In the genomic region with DNA sequence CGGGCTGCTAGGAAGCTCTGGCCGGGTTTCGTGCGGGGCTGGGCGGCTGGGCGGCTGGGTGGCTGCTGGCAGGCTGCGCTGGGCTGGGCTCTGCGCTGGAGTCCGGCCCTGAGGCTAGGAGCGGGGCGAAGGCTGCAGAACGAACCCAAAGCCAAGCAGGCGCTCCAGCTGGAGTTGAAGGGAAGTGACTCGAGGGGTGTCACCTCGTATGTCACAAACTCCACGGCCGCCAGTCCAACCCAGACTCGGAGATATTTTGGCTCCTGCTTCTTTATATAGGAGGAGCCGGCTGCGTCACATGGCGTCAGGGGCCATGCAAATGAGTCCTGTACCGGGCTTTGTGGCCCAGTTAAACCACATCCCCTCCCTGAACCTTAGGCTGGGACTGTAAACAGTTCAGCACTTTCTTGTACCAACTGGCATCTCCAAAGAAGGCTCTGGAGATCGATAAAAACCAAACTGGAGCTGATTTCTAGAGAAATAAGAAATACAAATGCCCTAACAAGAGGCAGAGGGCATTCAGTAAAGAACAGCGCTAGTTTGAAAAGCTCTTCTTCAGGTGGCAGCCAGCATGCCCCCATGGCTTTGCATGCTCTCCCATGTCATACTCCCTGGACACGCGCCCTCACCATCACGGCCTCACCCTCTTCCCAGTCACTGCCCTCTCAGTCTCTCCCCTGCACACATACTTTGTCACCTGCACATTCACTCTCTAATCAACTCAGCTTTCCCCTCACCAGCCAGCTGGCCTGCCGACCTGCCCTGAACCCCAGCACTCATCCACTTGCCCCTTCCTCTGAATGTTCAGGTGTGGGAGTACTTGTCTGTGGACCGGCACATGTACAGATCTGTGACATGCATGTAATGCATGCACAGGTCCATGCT, we compare ENCODE assay signal across 8 cellular contexts. TPM values are rescaled to one million over a fixed set of nuclear protein-coding genes. Genes with fewer than 3 reads are reported as not detected.
DNase-seq lines count a peak whose midpoint lies in the region; ATAC-seq, FAIRE-seq and TF ChIP-seq lines count a peak whose summit lies in the region.

No MANE protein-coding gene starts in this region.

- H3K4me2 ChIP-seq in A549 (peak overlapping the region; percentile 90), endothelial cell of umbilical vein (ENCODE audit: insufficient read depth, low read length) (peak overlapping the region; percentile 11)

- TF ChIP-seq RAD21 in A549 (conservative IDR thresholded peaks at IDR 0.05 in 1 of 2, IDR thresholded peaks at IDR 0.05 in 1 of 2), result no peak

- peak; percentile 81 to 83 for ATAC-seq in A549
- peak; percentile 80 for ATAC-seq in GM18517 (IDR thresholded peaks at IDR 0.05; ENCODE audit: unreplicated experiment)
- ATAC-seq in HG02981 (IDR thresholded peaks at IDR 0.05; ENCODE audit: unreplicated experiment), result peak; percentile 71

- H3K27ac ChIP-seq in A549, result peak overlapping the region; percentile 89
- peak overlapping the region; percentile 77 for H3K27ac ChIP-seq in endothelial cell of umbilical vein (ENCODE audit: insufficient read depth, low read depth, low read length)

- no peaks in the 10 kb centered on the region for H3K9me1 ChIP-seq in endothelial cell of umbilical vein (replicated peaks; ENCODE audit: control insufficient read depth, extremely low read depth, insufficient read depth, low read length)

- H3K4me3 ChIP-seq in A549 (peak overlapping the region; percentile 84), endothelial cell of umbilical vein (replicated peaks in 1 of 3; ENCODE audit: insufficient read depth in 1 of 3, low read depth in 1 of 3, low read length in 3 of 3) (peak overlapping the region; percentile 49 to 84 (median 58)), mononuclear cell (ENCODE audit: low read length) (peak overlapping the region; percentile 93)

- POLR2A ChIA-PET in A549 (lab: Yijun Ruan, JAX) (interaction anchor here (0.5 to 6.2 kb wide), 11 partner anchors 9 to 319 kb away, joined by 3 to 57 read pairs (median 5); a partner anchor contains a TSS), endothelial cell of umbilical vein (lab: Charles Lee) (interaction anchor here (1.5 to 4.3 kb wide), 3 partner anchors 15 to 59 kb away, joined by 8 to 40 read pairs (median 8); a partner anchor contains a TSS)

- FAIRE-seq in A549 (lab: Jason Lieb, UNC) (peak; percentile 32), endothelial cell of umbilical vein (lab: Jason Lieb, UNC) (peak; percentile 96)

- TF ChIP-seq POLR2A in A549 (IDR thresholded peaks at IDR 0.05; ENCODE audit: low read length), result peak; percentile 76
- TF ChIP-seq POLR2A in endothelial cell of umbilical vein (IDR thresholded peaks at IDR 0.05; ENCODE audit: low read depth, low read length), result peak; percentile 93

- no peaks in the 10 kb centered on the region for H3K9me3 ChIP-seq in A549
- no peaks in the 10 kb centered on the region for H3K9me3 ChIP-seq in endothelial cell of umbilical vein (replicated peaks; ENCODE audit: control insufficient read depth, insufficient read depth, low read length)
- no peaks in the 10 kb centered on the region for H3K9me3 ChIP-seq in mononuclear cell (ENCODE audit: low read depth, low read length)

- CTCF ChIA-PET in A549 (lab: Yijun Ruan, JAX), result interaction anchor here (0.6 to 9.8 kb wide), 25 partner anchors 10 to 823 kb away, joined by 3 to 92 read pairs (median 4); a partner anchor contains a TSS
- CTCF ChIA-PET in endothelial cell of umbilical vein (lab: Charles Lee), result interaction anchor here (0.6 to 8.3 kb wide), 14 partner anchors 10 to 174 kb away, joined by 3 to 142 read pairs (median 6); a partner anchor contains a TSS

- DNase-seq in A549 (ENCODE audit: low read depth in 1 of 2, low spot score in 1 of 2) (peak; percentile 71 to 88), NOMO-1 treated with DMSO at 0.1 percent for 48 hours (lab: John Stamatoyannopoulos, UW; ENCODE audit: unreplicated experiment) (peak; percentile 77), endothelial cell of umbilical vein (ENCODE audit: low read depth, low spot score) (peak; percentile 84)
- peak; percentile 86 for DNase-seq in activated CD8-positive, alpha-beta memory T cell treated with anti-CD3 and anti-CD28 coated beads, Interleukin-2, amount 50 U/mL, for 48 hours
- DNase-seq in stimulated activated CD8-positive, alpha-beta memory T cell treated with anti-CD3 and anti-CD28 coated beads, Interleukin-4, amount 100 ng/mL, for 1 hour (ENCODE audit: low read depth in 2 of 2, low spot score in 1 of 2), result peak; percentile 64 to 78

- 29% methylated on average over 13 of the region's 29 CpGs for WGBS in A549 (ENCODE audit: missing lambda C conversion rate)

- peaks cover 37% of the 10 kb centered on the region for H3K4me1 ChIP-seq in A549
- H3K4me1 ChIP-seq in endothelial cell of umbilical vein (ENCODE audit: control insufficient read depth, extremely low read depth, insufficient read depth, low read length), result peaks cover 11% of the 10 kb centered on the region
- peaks cover 63% of the 10 kb centered on the region for H3K4me1 ChIP-seq in mononuclear cell (ENCODE audit: insufficient read depth, low read length)

- dilution Hi-C loops in endothelial cell of umbilical vein (cut with MboI; ENCODE audit: extremely low pct_ligation_motif_present, low sequenced_read_pairs), result no loop called here

- no peaks in the 10 kb centered on the region for H4K20me1 ChIP-seq in endothelial cell of umbilical vein (replicated peaks; ENCODE audit: control insufficient read depth, extremely low read depth, insufficient read depth, low read length)

- H3K27me3 ChIP-seq in endothelial cell of umbilical vein (ENCODE audit: control insufficient read depth in 2 of 2, insufficient read depth in 2 of 2, low read length in 2 of 2), result no peaks in the 10 kb centered on the region
- H3K27me3 ChIP-seq in mononuclear cell (ENCODE audit: insufficient read depth, low read length), result no peaks in the 10 kb centered on the region

- peaks cover 14% of the 10 kb centered on the region for H3K79me2 ChIP-seq in endothelial cell of umbilical vein (ENCODE audit: control insufficient read depth, insufficient read depth, low read length)

- intact Hi-C loops in endothelial cell of umbilical vein (cut with micrococcal nuclease), result loop anchor here (1.0 to 10.0 kb wide), 2 partner anchors 308 to 355 kb away; no protein-coding TSS in a partner anchor

- peak overlapping the region; percentile 92 for H3K9ac ChIP-seq in endothelial cell of umbilical vein (replicated peaks; ENCODE audit: extremely low read depth, insufficient read depth, low read length)

- TF ChIP-seq CTCF in A549 (IDR thresholded peaks at IDR 0.05), result no peak
- TF ChIP-seq CTCF in endothelial cell of umbilical vein (IDR thresholded peaks at IDR 0.05; ENCODE audit: extremely low read depth in 1 of 2, insufficient read depth in 1 of 2, low read depth in 1 of 2, low read length in 2 of 2), result no peak

- no TSS peak for BruUV-seq in endothelial cell of umbilical vein (replicated peaks; lab: Mats Ljungman, UMichigan)

- no peak for TF ChIP-seq EP300 in A549 (IDR thresholded peaks at IDR 0.05)

- H2AFZ ChIP-seq in endothelial cell of umbilical vein (ENCODE audit: low read depth, low read length), result no peak overlapping the region

- H3K36me3 ChIP-seq in endothelial cell of umbilical vein (ENCODE audit: control insufficient read depth in 2 of 2, extremely low read depth in 1 of 2, insufficient read depth in 2 of 2, low read length in 2 of 2), result peaks cover 0 to 4% of the 10 kb centered on the region in 2 experiments

TF ChIP-seq in A549, 52 proteins besides CTCF, POLR2A, EP300 and RAD21 (continues in another document):
- TF ChIP-seq JUN (IDR thresholded peaks at IDR 0.05) (peak in 1 of 2 experiments; percentile 32; a peak in 1 of 5 replicates), NR3C1 (IDR thresholded peaks at IDR 0.05) (no peak), BHLHE40 (IDR thresholded peaks at IDR 0.05; ENCODE audit: low read depth, low read length) (no peak), CHD4 (IDR thresholded peaks at IDR 0.05; ENCODE audit: borderline replicate concordance) (no peak), PHF8 (IDR thresholded peaks at IDR 0.05; ENCODE audit: borderline replicate concordance, low read depth) (peak; percentile 44; the same call in 1 of the 2 replicates)

TF ChIP-seq in endothelial cell of umbilical vein, 7 proteins besides CTCF, POLR2A, EP300 and RAD21:
- TF ChIP-seq JUN (IDR thresholded peaks at IDR 0.05; ENCODE audit: borderline replicate concordance, insufficient read depth, insufficient read length, low read depth) (no peak), POLR2AphosphoS5 (IDR thresholded peaks at IDR 0.05; ENCODE audit: insufficient read depth, low read depth, low read length) (peak; percentile 72), GATA2 (IDR thresholded peaks at IDR 0.05; ENCODE audit: insufficient read depth, insufficient read length, low read depth, low read length) (no peak), FOS (IDR thresholded peaks at IDR 0.05; ENCODE audit: borderline replicate concordance, insufficient read depth, low read length) (no peak), EZH2 (IDR thresholded peaks at IDR 0.05; ENCODE audit: borderline replicate concordance, low read depth, low read length, severe bottlenecking) (no peak), MYC (IDR thresholded peaks at IDR 0.05; ENCODE audit: low read depth, low read length) (no peak)
- TF ChIP-seq, protein P1, sequence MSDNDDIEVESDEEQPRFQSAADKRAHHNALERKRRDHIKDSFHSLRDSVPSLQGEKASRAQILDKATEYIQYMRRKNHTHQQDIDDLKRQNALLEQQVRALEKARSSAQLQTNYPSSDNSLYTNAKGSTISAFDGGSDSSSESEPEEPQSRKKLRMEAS (IDR thresholded peaks at IDR 0.05; ENCODE audit: insufficient read depth, insufficient read length), result peak; percentile 11
TF ChIP-seq in endothelial cell of umbilical vein: peak in this region for 2.

RNA-seq across cellular contexts. Expression of a gene that starts 58.5 kb away (rescaled TPM):
- 51.8 and 65.4 TPM in 2 replicates for polyA plus RNA-seq in A549 (2011; rRNA removed)
- 24.0 and 25.1 TPM in 2 replicates for polyA plus RNA-seq in A549 (2012; cell fraction: cytosol; rRNA removed)
- 55.5 and 76.3 TPM in 2 replicates for polyA plus RNA-seq in A549 (2012; cell fraction: nucleus; rRNA removed)
- 10.8 to 13.3 TPM (median 12.2 TPM) in 3 replicates for polyA plus RNA-seq in A549 (2017; fragmentation: RNase III; extraction: RNeasy Plus Mini Kit Qiagen cat#74134 plus additional on column Dnase treatment)
- 31.0 and 33.9 TPM in 2 replicates for polyA minus RNA-seq in A549 (2011; rRNA and poly(A)+ RNA removed)
- 21.1 and 29.1 TPM in 2 replicates for total RNA-seq in endothelial cell of umbilical vein
- polyA plus RNA-seq in endothelial cell of umbilical vein, result 24.7 and 37.4 TPM in 2 replicates
- 30.2 and 30.8 TPM in 2 replicates for polyA plus RNA-seq in endothelial cell of umbilical vein (2011; cell fraction: cytosol; rRNA removed)
- polyA plus RNA-seq in endothelial cell of umbilical vein (2011; cell fraction: nucleus; rRNA removed), result 56.8 and 76.1 TPM in 2 replicates
- 19.1 and 27.1 TPM in 2 replicates for polyA plus RNA-seq in endothelial cell of umbilical vein (2012)
- 23.4 and 25.5 TPM in 2 replicates for polyA minus RNA-seq in endothelial cell of umbilical vein
- polyA minus RNA-seq in endothelial cell of umbilical vein (2011; cell fraction: cytosol; rRNA and poly(A)+ RNA removed), result 39.8 TPM
- polyA minus RNA-seq in endothelial cell of umbilical vein (2011; cell fraction: nucleus; rRNA and poly(A)+ RNA removed), result 22.2 and 45.2 TPM in 2 replicates
- 1,104 TPM for total RNA-seq in mononuclear cell

Comparison
In these comparisons a context has a peak if more than half of its experiments do, and no peak if none do; other contexts are left out.
1. Peak in every context shown above with its lines: DNase-seq, ATAC-seq, H3K4me3 ChIP-seq and H3K27ac ChIP-seq.
2. RNA of a gene that starts 58.5 kb away (total RNA-seq): 1,104 TPM in mononuclear cell (single experiment); 21.1 to 29.1 TPM in endothelial cell of umbilical vein; every median in the first group is over 10 times any median in the second.